In the genomic region with DNA sequence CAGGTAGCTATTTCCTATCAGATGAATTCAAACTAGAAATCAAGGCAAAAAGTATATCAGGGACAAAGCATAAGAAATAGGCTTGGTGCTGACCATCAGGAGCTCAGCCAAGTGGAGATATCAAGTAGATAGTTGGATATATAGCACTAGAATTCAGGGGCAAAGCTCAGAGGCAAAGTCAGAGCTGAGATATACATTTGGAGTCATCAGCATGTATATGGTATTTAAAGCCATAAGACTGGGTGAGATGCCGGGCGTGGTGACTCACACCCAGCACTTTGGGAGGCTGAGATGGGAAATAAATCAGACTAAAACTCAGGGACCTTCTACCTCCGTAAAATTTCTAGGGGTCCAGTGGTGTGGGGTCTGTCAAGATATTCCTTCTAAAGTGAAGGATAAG, we compare ENCODE assay signal across 27 cellular contexts.
"Had no signal": no experiment of that assay in that cellular context is flagged by ENCODE, and none has a peak within 500 bp of the region (broad histone marks: within the 10 kb centered on the region; RNA-seq: fewer than 3 reads in every experiment).

No MANE protein-coding gene starts in this region.

- H3K9me3 ChIP-seq: esophagus muscularis mucosa, gastrocnemius medialis, left ventricle myocardium inferior, lower lobe of right lung, psoas muscle, right lobe of liver, spleen, tibial artery, upper lobe of left lung, uterus had no signal

- H3K4me1 Mint-ChIP-seq: naive B cell; nephron progenitor cell; stimulated activated memory B cell treated with anti-CD40 and anti-IgM and Interleukin-4, amounts not matched to agents 10 μg/mL and 1 μg/mL and 100 μg/mL, for 72 hours had no signal

- DNase-seq: cortex of kidney; dorsolateral prefrontal cortex; effector CD8-positive, alpha-beta T cell; gastrocnemius medialis; left ventricle myocardium inferior; lower lobe of right lung; mesenchymal stem cell; midbrain; naive B cell; nephron progenitor cell; psoas muscle; retina; right lobe of liver; spleen; stimulated activated CD4-positive, alpha-beta T cell treated with anti-CD3 and anti-CD28 coated beads, Interleukin-15, amount 100 ng/mL, for 24 hours; stimulated activated CD4-positive, alpha-beta T cell treated with anti-CD3 and anti-CD28 coated beads, Interleukin-1b, Interleukin-23, amount 100 ng/mL, for 48 hours; stimulated activated CD4-positive, alpha-beta T cell treated with anti-CD3 and anti-CD28 coated beads, Interleukin-4, amount 100 ng/mL, for 24 hours; tibial artery; upper lobe of left lung; uterus had no signal

- ATAC-seq: gastrocnemius medialis; lower lobe of right lung; psoas muscle; right lobe of liver; stimulated activated memory B cell treated with anti-CD40 and anti-IgM and Interleukin-4, amounts not matched to agents 10 μg/mL and 1 μg/mL and 100 μg/mL, for 72 hours had no signal

- H2AFZ ChIP-seq: parathyroid adenoma had no signal

- H3K79me2 ChIP-seq: parathyroid adenoma had no signal

- H3K27ac Mint-ChIP-seq: nephron progenitor cell; stimulated activated memory B cell treated with anti-CD40 and anti-IgM and Interleukin-4, amounts not matched to agents 10 μg/mL and 1 μg/mL and 100 μg/mL, for 72 hours; stimulated activated naive CD8-positive, alpha-beta T cell treated with anti-CD3 and anti-CD28 coated beads, Interleukin-15, Interleukin-2, amounts not matched to agents 100 ng/mL and 50 ng/mL, for 24 hours had no signal

- H3K4me3 ChIP-seq: dorsolateral prefrontal cortex, esophagus muscularis mucosa, gastrocnemius medialis, left ventricle myocardium inferior, lower lobe of right lung, psoas muscle, right lobe of liver, spleen, tibial artery, upper lobe of left lung, uterus had no signal

- H3K27me3 ChIP-seq: dorsolateral prefrontal cortex, esophagus muscularis mucosa, gastrocnemius medialis, right lobe of liver, spleen, tibial artery, upper lobe of left lung, uterus had no signal

- H3K9ac ChIP-seq: parathyroid adenoma had no signal

- H3K4me1 ChIP-seq: gastrocnemius medialis, parathyroid adenoma, psoas muscle, spleen, uterus had no signal

- H3K27ac ChIP-seq: dorsolateral prefrontal cortex, epithelial cell of prostate, esophagus muscularis mucosa, gastrocnemius medialis, left ventricle myocardium inferior, lower lobe of right lung, parathyroid adenoma, psoas muscle, right lobe of liver, spleen, tibial artery, upper lobe of left lung, uterus had no signal

- H3K27me3 Mint-ChIP-seq: naive B cell; stimulated activated memory B cell treated with anti-CD40 and anti-IgM and Interleukin-4, amounts not matched to agents 10 μg/mL and 1 μg/mL and 100 μg/mL, for 72 hours; stimulated activated naive CD8-positive, alpha-beta T cell treated with anti-CD3 and anti-CD28 coated beads, Interleukin-15, Interleukin-2, amounts not matched to agents 100 ng/mL and 50 ng/mL, for 24 hours had no signal

- H3K4me3 Mint-ChIP-seq: naive B cell; nephron progenitor cell; stimulated activated memory B cell treated with anti-CD40 and anti-IgM and Interleukin-4, amounts not matched to agents 10 μg/mL and 1 μg/mL and 100 μg/mL, for 72 hours; stimulated activated naive CD8-positive, alpha-beta T cell treated with anti-CD3 and anti-CD28 coated beads, Interleukin-15, Interleukin-2, amounts not matched to agents 100 ng/mL and 50 ng/mL, for 24 hours had no signal

- H3K36me3 ChIP-seq: esophagus muscularis mucosa, gastrocnemius medialis, left ventricle myocardium inferior, lower lobe of right lung, right lobe of liver, spleen, tibial artery, upper lobe of left lung, uterus had no signal

- FAIRE-seq: endometrium, keratinocyte had no signal

- H3K9me3 Mint-ChIP-seq: naive B cell; nephron progenitor cell; stimulated activated memory B cell treated with anti-CD40 and anti-IgM and Interleukin-4, amounts not matched to agents 10 μg/mL and 1 μg/mL and 100 μg/mL, for 72 hours; stimulated activated naive CD8-positive, alpha-beta T cell treated with anti-CD3 and anti-CD28 coated beads, Interleukin-15, Interleukin-2, amounts not matched to agents 100 ng/mL and 50 ng/mL, for 24 hours had no signal
